In the genomic region with DNA sequence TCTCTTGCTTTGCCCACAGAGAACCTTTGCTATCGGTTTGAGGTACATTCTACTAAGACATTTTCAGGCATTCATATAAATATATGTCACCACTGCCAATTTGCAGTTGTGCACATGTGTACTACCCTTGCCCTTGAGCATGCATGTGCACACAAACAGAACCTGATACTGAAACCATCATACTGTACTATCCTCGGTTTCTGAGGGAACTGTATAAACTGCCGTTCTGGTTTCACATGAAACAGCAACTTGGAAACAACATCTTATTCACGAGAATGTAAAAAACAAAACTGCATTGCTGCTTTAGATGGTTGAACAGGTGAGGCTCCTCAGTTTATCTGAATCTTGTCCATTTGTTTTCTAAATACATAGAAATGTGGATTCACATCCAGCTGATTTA, we compare ENCODE assay signal across 11 cellular contexts.
A peak's percentile ranks its signal among the peaks of the same experiment; 100 is the strongest.
DNase-seq lines count a peak whose midpoint lies in the region; ATAC-seq and TF ChIP-seq lines count a peak whose summit lies in the region.
"Had no signal": no experiment of that assay in that cellular context is flagged by ENCODE, and none has a peak within 500 bp of the region (broad histone marks: within the 10 kb centered on the region; RNA-seq: fewer than 3 reads in every experiment).

No MANE protein-coding gene starts in this region.

- ATAC-seq in activated naive CD8-positive, alpha-beta T cell treated with anti-CD3 and anti-CD28 coated beads, Interleukin-2, amount 10 ng/mL, durations not matched to agents 7 days and 5 days (ENCODE audit: low read depth), result no peak
- ATAC-seq in GM21576 (IDR thresholded peaks at IDR 0.05; ENCODE audit: unreplicated experiment) (peak; percentile 70), HG03378 (IDR thresholded peaks at IDR 0.05; ENCODE audit: unreplicated experiment) (peak; percentile 70)
- peak; percentile 66 to 77 for ATAC-seq in stimulated activated naive B cell treated with anti-CD40 and anti-IgM and Interleukin-4, amounts not matched to agents 10 μg/mL and 1 μg/mL and 100 μg/mL, for 72 hours (replicated peaks)

- peak overlapping the region; percentile 40 for H3K27ac Mint-ChIP-seq in activated naive CD8-positive, alpha-beta T cell treated with anti-CD3 and anti-CD28 coated beads, Interleukin-2, amount 10 ng/mL, durations not matched to agents 7 days and 5 days
- no peak overlapping the region for H3K27ac Mint-ChIP-seq in activated naive CD8-positive, alpha-beta T cell treated with anti-CD3 and anti-CD28 coated beads for 36 hours
- H3K27ac Mint-ChIP-seq in stimulated activated naive B cell treated with anti-CD40 and anti-IgM and Interleukin-4, amounts not matched to agents 10 μg/mL and 1 μg/mL and 100 μg/mL, for 72 hours, result no peak overlapping the region
- no peak overlapping the region for H3K27ac Mint-ChIP-seq in HFFc6

- no peaks in the 10 kb centered on the region for H3K27me3 Mint-ChIP-seq in activated naive CD8-positive, alpha-beta T cell treated with anti-CD3 and anti-CD28 coated beads, Interleukin-2, amount 10 ng/mL, durations not matched to agents 7 days and 5 days
- H3K27me3 Mint-ChIP-seq in activated naive CD8-positive, alpha-beta T cell treated with anti-CD3 and anti-CD28 coated beads for 36 hours, result no peaks in the 10 kb centered on the region
- H3K27me3 Mint-ChIP-seq in stimulated activated naive B cell treated with anti-CD40 and anti-IgM and Interleukin-4, amounts not matched to agents 10 μg/mL and 1 μg/mL and 100 μg/mL, for 72 hours, result no peaks in the 10 kb centered on the region
- H3K27me3 Mint-ChIP-seq in HFFc6 (ENCODE audit: insufficient read depth), result no peaks in the 10 kb centered on the region; the same call in 1 of the 2 replicates

- no peak for TF ChIP-seq CTCF in HFFc6 (IDR thresholded peaks at IDR 0.05)

- DNase-seq in activated naive CD8-positive, alpha-beta T cell treated with anti-CD3 and anti-CD28 coated beads, Interleukin-2, amount 10 ng/mL, durations not matched to agents 7 days and 5 days, result no peak
- DNase-seq in activated naive CD8-positive, alpha-beta T cell treated with anti-CD3 and anti-CD28 coated beads for 36 hours, result no peak
- peak; percentile 26 for DNase-seq in stimulated activated naive B cell treated with anti-CD40 and anti-IgM and Interleukin-4, amounts not matched to agents 10 μg/mL and 1 μg/mL and 100 μg/mL, for 72 hours
- DNase-seq in HFFc6, result no peak
- no peak for DNase-seq in DMS153 (lab: John Stamatoyannopoulos, UW)
- DNase-seq in amniotic stem cell (lab: John Stamatoyannopoulos, UW), result no peak
- DNase-seq: anterior cingulate cortex, GOT3, NCI-H2171 treated with DMSO at 0.1 percent for 48 hours had no signal

- no peak overlapping the region for H3K4me3 Mint-ChIP-seq in activated naive CD8-positive, alpha-beta T cell treated with anti-CD3 and anti-CD28 coated beads, Interleukin-2, amount 10 ng/mL, durations not matched to agents 7 days and 5 days
- no peak overlapping the region for H3K4me3 Mint-ChIP-seq in activated naive CD8-positive, alpha-beta T cell treated with anti-CD3 and anti-CD28 coated beads for 36 hours
- peak overlapping the region; percentile 19 to 59 for H3K4me3 Mint-ChIP-seq in stimulated activated naive B cell treated with anti-CD40 and anti-IgM and Interleukin-4, amounts not matched to agents 10 μg/mL and 1 μg/mL and 100 μg/mL, for 72 hours
- no peak overlapping the region for H3K4me3 Mint-ChIP-seq in HFFc6

- peaks cover 27% of the 10 kb centered on the region for H3K4me1 Mint-ChIP-seq in activated naive CD8-positive, alpha-beta T cell treated with anti-CD3 and anti-CD28 coated beads, Interleukin-2, amount 10 ng/mL, durations not matched to agents 7 days and 5 days
- H3K4me1 Mint-ChIP-seq in activated naive CD8-positive, alpha-beta T cell treated with anti-CD3 and anti-CD28 coated beads for 36 hours, result peaks cover 28% of the 10 kb centered on the region
- peaks cover 28 to 33% of the 10 kb centered on the region in 2 donors for H3K4me1 Mint-ChIP-seq in stimulated activated naive B cell treated with anti-CD40 and anti-IgM and Interleukin-4, amounts not matched to agents 10 μg/mL and 1 μg/mL and 100 μg/mL, for 72 hours
- peaks cover 16% of the 10 kb centered on the region for H3K4me1 Mint-ChIP-seq in HFFc6 (ENCODE audit: low read depth)

- no peaks in the 10 kb centered on the region for H3K9me3 Mint-ChIP-seq in activated naive CD8-positive, alpha-beta T cell treated with anti-CD3 and anti-CD28 coated beads, Interleukin-2, amount 10 ng/mL, durations not matched to agents 7 days and 5 days
- H3K9me3 Mint-ChIP-seq in activated naive CD8-positive, alpha-beta T cell treated with anti-CD3 and anti-CD28 coated beads for 36 hours, result no peaks in the 10 kb centered on the region
- H3K9me3 Mint-ChIP-seq in stimulated activated naive B cell treated with anti-CD40 and anti-IgM and Interleukin-4, amounts not matched to agents 10 μg/mL and 1 μg/mL and 100 μg/mL, for 72 hours, result no peaks in the 10 kb centered on the region
- H3K9me3 Mint-ChIP-seq in HFFc6, result no peaks in the 10 kb centered on the region

- H3K36me3 Mint-ChIP-seq in activated naive CD8-positive, alpha-beta T cell treated with anti-CD3 and anti-CD28 coated beads, Interleukin-2, amount 10 ng/mL, durations not matched to agents 7 days and 5 days, result peaks cover 6% of the 10 kb centered on the region
- H3K36me3 Mint-ChIP-seq in activated naive CD8-positive, alpha-beta T cell treated with anti-CD3 and anti-CD28 coated beads for 36 hours, result peaks cover 3% of the 10 kb centered on the region
- peaks cover 0 to 3% of the 10 kb centered on the region in 2 donors for H3K36me3 Mint-ChIP-seq in stimulated activated naive B cell treated with anti-CD40 and anti-IgM and Interleukin-4, amounts not matched to agents 10 μg/mL and 1 μg/mL and 100 μg/mL, for 72 hours
- H3K36me3 Mint-ChIP-seq in HFFc6 (ENCODE audit: low read depth), result no peaks in the 10 kb centered on the region

- POLR2A ChIA-PET in activated naive CD8-positive, alpha-beta T cell treated with anti-CD3 and anti-CD28 coated beads, Interleukin-2, amount 10 ng/mL, durations not matched to agents 7 days and 5 days (lab: Charles Lee), result no interaction called here

Comparison
In these comparisons a context has a peak if more than half of its experiments do, and no peak if none do; other contexts are left out.
1. H3K4me3 Mint-ChIP-seq: peak in stimulated activated naive B cell treated with anti-CD40 and anti-IgM and Interleukin-4, amounts not matched to agents 10 μg/mL and 1 μg/mL and 100 μg/mL, for 72 hours (2 of 2); none in activated naive CD8-positive, alpha-beta T cell treated with anti-CD3 and anti-CD28 coated beads, Interleukin-2, amount 10 ng/mL, durations not matched to agents 7 days and 5 days (single experiment), activated naive CD8-positive, alpha-beta T cell treated with anti-CD3 and anti-CD28 coated beads for 36 hours (single experiment) and HFFc6 (single experiment).